Comparison of ENCODE assay signal across 22 cellular contexts in the genomic region with DNA sequence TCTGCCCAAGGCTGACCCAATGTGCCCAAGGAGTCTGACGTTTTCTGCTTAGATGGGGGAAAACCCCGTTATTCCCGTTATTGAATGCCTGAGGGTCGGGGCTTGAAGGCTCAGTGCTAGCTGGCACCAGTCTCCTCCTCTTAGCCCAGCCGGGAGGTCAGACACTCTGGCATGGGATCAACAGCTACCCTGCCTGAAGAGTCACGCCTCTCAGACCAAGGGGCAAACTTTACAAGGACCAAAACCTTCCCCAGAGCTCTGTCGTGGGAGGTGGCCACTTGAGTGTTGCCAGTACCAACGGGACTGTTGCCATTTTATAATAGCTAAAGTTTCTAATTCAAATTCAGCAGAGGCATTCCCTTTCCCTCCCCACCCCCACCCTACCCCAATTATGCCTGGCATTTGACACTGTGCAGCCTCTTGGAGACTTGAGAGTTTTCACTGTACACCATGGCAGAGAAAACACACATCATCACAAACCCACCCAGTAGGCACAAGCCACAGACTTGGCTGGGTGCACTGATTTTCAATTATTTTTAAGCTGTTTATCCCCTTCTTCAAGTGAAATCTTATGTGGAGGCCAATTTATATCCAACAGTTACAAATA.
"Had no signal": no experiment of that assay in that cellular context is flagged by ENCODE, and none has a peak within 500 bp of the region (broad histone marks: within the 10 kb centered on the region; RNA-seq: fewer than 3 reads in every experiment).

No MANE protein-coding gene starts in this region.

- H3K36me3 Mint-ChIP-seq: activated naive CD8-positive, alpha-beta T cell treated with anti-CD3 and anti-CD28 coated beads, Interleukin-2, amount 10 ng/mL, durations not matched to agents 7 days and 5 days; brain; natural killer cell treated with Interleukin-12 subunit alpha and Interleukin-12 subunit beta and Interleukin-15 and Interleukin-18, amount 100 ng/mL, for 72 hours; WTC11 had no signal

- H3K27ac Mint-ChIP-seq: activated CD4-positive, alpha-beta T cell treated with anti-CD3 and anti-CD28 coated beads for 36 hours; activated CD8-positive, alpha-beta T cell treated with anti-CD3 and anti-CD28 coated beads for 36 hours; activated naive CD8-positive, alpha-beta T cell treated with anti-CD3 and anti-CD28 coated beads, Interleukin-2, amount 10 ng/mL, durations not matched to agents 7 days and 5 days; activated T-helper 2 cell treated with anti-CD3 and anti-CD28 coated beads, Interferon-gamma antibody, Interleukin-2, Interleukin-4, amounts not matched to agents 10 μg/mL and 5 μg/mL and 100 μg/mL, durations not matched to agents 14 hours and 24 hours and 36 hours; endodermal cell; natural killer cell treated with Interleukin-12 subunit alpha and Interleukin-12 subunit beta and Interleukin-15 and Interleukin-18, amount 100 ng/mL, for 72 hours; stimulated activated naive CD8-positive, alpha-beta T cell treated with anti-CD3 and anti-CD28 coated beads, Interleukin-15, Interleukin-2, amounts not matched to agents 100 ng/mL and 50 ng/mL, for 24 hours; WTC11 had no signal

- H3K4me2 ChIP-seq: hepatocyte, SK-N-SH had no signal

- H3K9ac ChIP-seq: SK-N-SH had no signal

- H3K9me3 Mint-ChIP-seq: activated CD8-positive, alpha-beta T cell treated with anti-CD3 and anti-CD28 coated beads for 36 hours; activated T-helper 2 cell treated with anti-CD3 and anti-CD28 coated beads, Interferon-gamma antibody, Interleukin-2, Interleukin-4, amounts not matched to agents 10 μg/mL and 5 μg/mL and 100 μg/mL, durations not matched to agents 14 hours and 24 hours and 36 hours; endodermal cell; natural killer cell treated with Interleukin-12 subunit alpha and Interleukin-12 subunit beta and Interleukin-15 and Interleukin-18, amount 100 ng/mL, for 72 hours; stimulated activated naive CD8-positive, alpha-beta T cell treated with anti-CD3 and anti-CD28 coated beads, Interleukin-15, Interleukin-2, amounts not matched to agents 100 ng/mL and 50 ng/mL, for 24 hours had no signal

- H3K27ac ChIP-seq: epithelial cell of prostate, hepatocyte had no signal

- DNase-seq: activated CD4-positive, alpha-beta T cell treated with anti-CD3 and anti-CD28 coated beads for 36 hours; activated CD8-positive, alpha-beta T cell treated with anti-CD3 and anti-CD28 coated beads for 36 hours; activated naive CD4-positive, alpha-beta T cell treated with Interleukin-2 at 50 U/mL for 16 hours; activated naive CD8-positive, alpha-beta T cell treated with anti-CD3 and anti-CD28 coated beads, Interleukin-2, amount 10 ng/mL, durations not matched to agents 7 days and 5 days; activated T-cell treated with anti-CD3 and anti-CD28 coated beads, Interleukin-2, amount 50 U/mL, for 1 hour; dermis blood vessel endothelial cell; endodermal cell; foreskin fibroblast; islet precursor cell; posterior cingulate gyrus; SHP77; SK-N-SH; small intestine; stimulated activated CD4-positive, alpha-beta T cell treated with anti-CD3 and anti-CD28 coated beads, Interleukin-15, amount 100 ng/mL, for 24 hours; stimulated activated CD4-positive, alpha-beta T cell treated with anti-CD3 and anti-CD28 coated beads, Interleukin-2, amount 100 ng/mL, for 48 hours had no signal

- H3K4me1 Mint-ChIP-seq: activated CD4-positive, alpha-beta T cell treated with anti-CD3 and anti-CD28 coated beads for 36 hours; activated naive CD8-positive, alpha-beta T cell treated with anti-CD3 and anti-CD28 coated beads, Interleukin-2, amount 10 ng/mL, durations not matched to agents 7 days and 5 days had no signal

- H3K4me3 ChIP-seq: hepatocyte had no signal

- H3K9me3 ChIP-seq: SK-N-SH had no signal

- H2AFZ ChIP-seq: hepatocyte had no signal

- H3K4me3 Mint-ChIP-seq: activated CD4-positive, alpha-beta T cell treated with anti-CD3 and anti-CD28 coated beads for 36 hours; activated CD8-positive, alpha-beta T cell treated with anti-CD3 and anti-CD28 coated beads for 36 hours; activated naive CD8-positive, alpha-beta T cell treated with anti-CD3 and anti-CD28 coated beads, Interleukin-2, amount 10 ng/mL, durations not matched to agents 7 days and 5 days; endodermal cell; natural killer cell treated with Interleukin-12 subunit alpha and Interleukin-12 subunit beta and Interleukin-15 and Interleukin-18, amount 100 ng/mL, for 72 hours; stimulated activated naive CD8-positive, alpha-beta T cell treated with anti-CD3 and anti-CD28 coated beads, Interleukin-15, Interleukin-2, amounts not matched to agents 100 ng/mL and 50 ng/mL, for 24 hours; WTC11 had no signal

- H3K79me2 ChIP-seq: hepatocyte had no signal
